In the genomic region with DNA sequence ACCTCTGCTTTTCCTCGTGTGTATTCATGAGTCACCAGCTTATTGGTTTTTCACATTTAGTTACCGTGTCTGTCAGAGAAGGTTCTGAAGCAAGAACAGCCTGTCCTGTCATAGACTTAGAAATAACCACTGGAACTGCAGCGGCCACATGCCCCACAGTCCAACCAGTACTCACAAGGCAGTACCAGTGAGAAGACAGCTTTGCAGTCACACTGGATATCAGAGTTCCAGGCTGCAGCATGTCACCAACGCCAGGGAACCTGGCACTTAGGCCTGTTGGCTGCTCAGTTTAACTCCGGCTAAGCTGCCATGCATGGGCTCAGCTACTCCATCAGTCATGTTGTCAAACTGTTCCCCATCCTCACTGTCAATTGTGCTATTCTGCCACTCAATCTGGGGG, we compare ENCODE assay signal across 1 cellular context.
TF ChIP-seq lines count a peak whose summit lies in the region.

No MANE protein-coding gene starts in this region.

TF ChIP-seq in GM23338, 12 proteins besides CTCF, POLR2A, EP300 and RAD21 (continued from another document):
- TF ChIP-seq EZH2 (IDR thresholded peaks at IDR 0.05; ENCODE audit: low read depth, unreplicated experiment) = no peak
- TF ChIP-seq, protein P1, sequence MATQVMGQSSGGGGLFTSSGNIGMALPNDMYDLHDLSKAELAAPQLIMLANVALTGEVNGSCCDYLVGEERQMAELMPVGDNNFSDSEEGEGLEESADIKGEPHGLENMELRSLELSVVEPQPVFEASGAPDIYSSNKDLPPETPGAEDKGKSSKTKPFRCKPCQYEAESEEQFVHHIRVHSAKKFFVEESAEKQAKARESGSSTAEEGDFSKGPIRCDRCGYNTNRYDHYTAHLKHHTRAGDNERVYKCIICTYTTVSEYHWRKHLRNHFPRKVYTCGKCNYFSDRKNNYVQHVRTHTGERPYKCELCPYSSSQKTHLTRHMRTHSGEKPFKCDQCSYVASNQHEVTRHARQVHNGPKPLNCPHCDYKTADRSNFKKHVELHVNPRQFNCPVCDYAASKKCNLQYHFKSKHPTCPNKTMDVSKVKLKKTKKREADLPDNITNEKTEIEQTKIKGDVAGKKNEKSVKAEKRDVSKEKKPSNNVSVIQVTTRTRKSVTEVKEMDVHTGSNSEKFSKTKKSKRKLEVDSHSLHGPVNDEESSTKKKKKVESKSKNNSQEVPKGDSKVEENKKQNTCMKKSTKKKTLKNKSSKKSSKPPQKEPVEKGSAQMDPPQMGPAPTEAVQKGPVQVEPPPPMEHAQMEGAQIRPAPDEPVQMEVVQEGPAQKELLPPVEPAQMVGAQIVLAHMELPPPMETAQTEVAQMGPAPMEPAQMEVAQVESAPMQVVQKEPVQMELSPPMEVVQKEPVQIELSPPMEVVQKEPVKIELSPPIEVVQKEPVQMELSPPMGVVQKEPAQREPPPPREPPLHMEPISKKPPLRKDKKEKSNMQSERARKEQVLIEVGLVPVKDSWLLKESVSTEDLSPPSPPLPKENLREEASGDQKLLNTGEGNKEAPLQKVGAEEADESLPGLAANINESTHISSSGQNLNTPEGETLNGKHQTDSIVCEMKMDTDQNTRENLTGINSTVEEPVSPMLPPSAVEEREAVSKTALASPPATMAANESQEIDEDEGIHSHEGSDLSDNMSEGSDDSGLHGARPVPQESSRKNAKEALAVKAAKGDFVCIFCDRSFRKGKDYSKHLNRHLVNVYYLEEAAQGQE (IDR thresholded peaks at IDR 0.05; ENCODE audit: unreplicated experiment) = no peak
- no peak for TF ChIP-seq CREB1 (CRISPR knock-in tag; IDR thresholded peaks at IDR 0.05; ENCODE audit: low read depth)
- TF ChIP-seq POLR2AphosphoS5 (IDR thresholded peaks at IDR 0.05; ENCODE audit: low read depth) = no peak
- TF ChIP-seq NANOG (IDR thresholded peaks at IDR 0.05; ENCODE audit: borderline replicate concordance) = no peak
- TF ChIP-seq ZNF114 (CRISPR knock-in tag; IDR thresholded peaks at IDR 0.05) = no peak
TF ChIP-seq in GM23338: peak in this region for 0.
